Comparison of ENCODE assay signal across 18 cellular contexts in genomic region chr3:112484352-112484751, GRCh38. TPM values are rescaled to one million over a fixed set of nuclear protein-coding genes. Genes with fewer than 3 reads are reported as not detected.
"Had no signal": no experiment of that assay in that cellular context is flagged by ENCODE, and none has a peak within 500 bp of the region (broad histone marks: within the 10 kb centered on the region; RNA-seq: fewer than 3 reads in every experiment).

No MANE protein-coding gene starts in this region.

- H3K27ac Mint-ChIP-seq: activated CD4-positive, alpha-beta memory T cell treated with anti-CD3 and anti-CD28 coated beads for 36 hours; activated T-cell treated with anti-CD3 and anti-CD28 coated beads, Interleukin-2, amount 50 U/mL, for 72 hours; endodermal cell; mesothelial cell of epicardium; neural progenitor cell; T-helper 2 cell treated with Interferon-gamma antibody and Interleukin-4, amounts not matched to agents 5 μg/mL and 100 μg/mL, for 36 hours had no signal

- H3K4me1 Mint-ChIP-seq: endodermal cell, mesothelial cell of epicardium, neural progenitor cell had no signal

- H3K27me3 ChIP-seq: dorsolateral prefrontal cortex, gastrocnemius medialis, heart right ventricle, neural progenitor cell, right lobe of liver, vagina had no signal

- H3K4me1 ChIP-seq: gastrocnemius medialis, lower lobe of right lung, neural progenitor cell, right lobe of liver, vagina had no signal

- H3K27me3 Mint-ChIP-seq: activated CD4-positive, alpha-beta memory T cell treated with anti-CD3 and anti-CD28 coated beads for 36 hours had no signal

- ATAC-seq: activated CD4-positive, CD25-positive, alpha-beta regulatory T cell treated with anti-CD3 and anti-CD28 coated beads, Interleukin-2, amount 50 U/mL, for 24 hours; gastrocnemius medialis; heart right ventricle; left cardiac atrium; lower lobe of right lung; right lobe of liver had no signal

- H3K9me3 ChIP-seq: gastrocnemius medialis, heart right ventricle, lower lobe of right lung, right lobe of liver, vagina had no signal

- DNase-seq: activated CD4-positive, alpha-beta memory T cell treated with anti-CD3 and anti-CD28 coated beads for 36 hours; activated T-cell treated with anti-CD3 and anti-CD28 coated beads, Interleukin-2, amount 50 U/mL, for 72 hours; dorsolateral prefrontal cortex; endodermal cell; erythroblast; gastrocnemius medialis; heart right ventricle; left cardiac atrium; lower lobe of right lung; right lobe of liver had no signal

- H3K36me3 ChIP-seq: gastrocnemius medialis, heart right ventricle, lower lobe of right lung, neural progenitor cell, right lobe of liver, vagina had no signal

- H3K4me3 Mint-ChIP-seq: activated CD4-positive, alpha-beta memory T cell treated with anti-CD3 and anti-CD28 coated beads for 36 hours; activated T-cell treated with anti-CD3 and anti-CD28 coated beads, Interleukin-2, amount 50 U/mL, for 72 hours; endodermal cell; mesothelial cell of epicardium; neural progenitor cell; T-helper 2 cell treated with Interferon-gamma antibody and Interleukin-4, amounts not matched to agents 5 μg/mL and 100 μg/mL, for 36 hours had no signal

- H3K27ac ChIP-seq: dorsolateral prefrontal cortex, gastrocnemius medialis, heart right ventricle, lower lobe of right lung, neural progenitor cell, right lobe of liver, vagina had no signal

- H3K36me3 Mint-ChIP-seq: mesothelial cell of epicardium, neural progenitor cell had no signal

- H3K4me3 ChIP-seq: dorsolateral prefrontal cortex, gastrocnemius medialis, heart right ventricle, lower lobe of right lung, neural progenitor cell, right lobe of liver, smooth muscle cell, vagina had no signal

- H3K9me3 Mint-ChIP-seq: activated CD4-positive, alpha-beta memory T cell treated with anti-CD3 and anti-CD28 coated beads for 36 hours; activated T-cell treated with anti-CD3 and anti-CD28 coated beads, Interleukin-2, amount 50 U/mL, for 72 hours; neural progenitor cell; T-helper 2 cell treated with Interferon-gamma antibody and Interleukin-4, amounts not matched to agents 5 μg/mL and 100 μg/mL, for 36 hours had no signal

RNA-seq across cellular contexts. Expression of gene BTLA, which starts 14.9 kb away (rescaled TPM):
- total RNA-seq: endodermal cell, gastrocnemius medialis, mesothelial cell of epicardium, osteocyte, pulmonary artery endothelial cell, smooth muscle cell had no signal
- polyA plus RNA-seq: smooth muscle cell had no signal
